Comparison of ENCODE assay signal across 8 cellular contexts in the genomic region with DNA sequence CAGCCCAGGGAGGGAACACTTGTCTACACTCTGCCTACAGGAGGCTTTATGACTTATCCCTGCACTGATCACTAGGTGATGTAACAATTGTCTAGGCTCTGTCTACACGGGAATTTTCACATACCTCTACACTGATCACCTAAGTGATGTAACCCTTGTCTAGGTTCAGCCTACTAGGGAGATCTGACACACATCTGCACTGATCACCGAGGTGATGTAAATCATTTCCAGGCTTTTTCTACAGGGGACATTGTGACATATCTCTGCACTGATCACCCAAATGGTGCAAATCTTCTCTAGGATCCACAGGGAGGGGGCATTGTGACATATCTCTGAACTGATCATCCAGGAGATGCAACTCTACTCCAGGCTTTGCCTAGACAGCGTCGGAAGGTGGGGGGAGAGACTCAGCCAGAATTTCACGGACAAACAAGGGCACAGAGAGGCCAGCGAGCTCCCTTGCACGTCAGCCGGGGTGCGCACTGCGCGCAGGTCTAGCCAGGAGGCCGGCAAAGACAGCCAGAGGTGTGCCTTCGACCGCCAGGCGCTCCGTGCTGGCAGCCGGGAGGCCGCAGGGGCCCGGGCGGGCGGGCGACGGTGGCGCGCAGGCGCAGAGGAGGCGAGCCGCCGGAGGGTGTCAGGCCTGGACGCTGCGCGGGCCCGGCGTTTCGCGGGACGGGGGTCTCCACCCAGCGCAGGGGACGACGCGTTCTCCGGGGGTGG. TPM values are rescaled to one million over a fixed set of nuclear protein-coding genes. Genes with fewer than 3 reads are reported as not detected.
DNase-seq lines count a peak whose midpoint lies in the region; ATAC-seq and TF ChIP-seq lines count a peak whose summit lies in the region.

No MANE protein-coding gene starts in this region.

- no peak for TF ChIP-seq CTCF in NB4 (IDR thresholded peaks at IDR 0.05; ENCODE audit: low read depth, low read length)
- TF ChIP-seq CTCF in left ventricle myocardium inferior (IDR thresholded peaks at IDR 0.05; ENCODE audit: borderline replicate concordance) = peak; percentile 18

- intact Hi-C loops in left ventricle myocardium inferior (cut with micrococcal nuclease) (no loop called here), sciatic nerve (cut with DNase I) (no loop called here)

- no peaks in the 10 kb centered on the region for H3K9me3 ChIP-seq in left ventricle myocardium inferior (replicated peaks)

- H3K4me3 ChIP-seq in NB4 (ENCODE audit: low read depth, low read length) (no peak overlapping the region), left ventricle myocardium inferior (peak overlapping the region; percentile 59)

- H3K36me3 ChIP-seq in left ventricle myocardium inferior = no peaks in the 10 kb centered on the region

- no peak for TF ChIP-seq POLR2A in NB4 (IDR thresholded peaks at IDR 0.05; ENCODE audit: extremely low read depth, insufficient read length)

- ATAC-seq in sciatic nerve (peak; percentile 7), HG03025 (IDR thresholded peaks at IDR 0.05; ENCODE audit: low FRiP score, unreplicated experiment) (no peak), HG03175 (IDR thresholded peaks at IDR 0.05; ENCODE audit: unreplicated experiment) (no peak)

- peaks cover 37% of the 10 kb centered on the region for H3K27me3 ChIP-seq in left ventricle myocardium inferior (ENCODE audit: low read depth)

- H3K4me1 ChIP-seq in left ventricle myocardium inferior = no peaks in the 10 kb centered on the region

- H3K27ac ChIP-seq in left ventricle myocardium inferior (replicated peaks) = peak overlapping the region; percentile 42

- peak; percentile 10 for DNase-seq in GM04504 (ENCODE audit: low read depth)
- DNase-seq in NB4 (ENCODE audit: low read depth) = peak; percentile 66
- DNase-seq in activated naive CD4-positive, alpha-beta T cell treated with anti-CD3 and anti-CD28 coated beads, Interleukin-2, amount 50 U/mL, for 16 hours = peak; percentile 68
- DNase-seq in left ventricle myocardium inferior = peak; percentile 51
- peak; percentile 79 for DNase-seq in sciatic nerve (ENCODE audit: low spot score)
- no peak for DNase-seq in hippocampal formation (lab: John Stamatoyannopoulos, UW)

RNA-seq across cellular contexts. Expression of gene USP14, which starts 46.9 kb away (rescaled TPM):
- total RNA-seq in left ventricle myocardium inferior (51.0 TPM), sciatic nerve (57.2 TPM)

Comparison
In these comparisons a context has a peak if more than half of its experiments do, and no peak if none do; other contexts are left out.
1. DNase-seq: peak in GM04504 (single experiment), NB4 (single experiment), activated naive CD4-positive, alpha-beta T cell treated with anti-CD3 and anti-CD28 coated beads, Interleukin-2, amount 50 U/mL, for 16 hours (single experiment), left ventricle myocardium inferior (single experiment) and sciatic nerve (single experiment); none in hippocampal formation (0 of 2).